ENCODE assay signal across 11 cellular contexts in the genomic region with DNA sequence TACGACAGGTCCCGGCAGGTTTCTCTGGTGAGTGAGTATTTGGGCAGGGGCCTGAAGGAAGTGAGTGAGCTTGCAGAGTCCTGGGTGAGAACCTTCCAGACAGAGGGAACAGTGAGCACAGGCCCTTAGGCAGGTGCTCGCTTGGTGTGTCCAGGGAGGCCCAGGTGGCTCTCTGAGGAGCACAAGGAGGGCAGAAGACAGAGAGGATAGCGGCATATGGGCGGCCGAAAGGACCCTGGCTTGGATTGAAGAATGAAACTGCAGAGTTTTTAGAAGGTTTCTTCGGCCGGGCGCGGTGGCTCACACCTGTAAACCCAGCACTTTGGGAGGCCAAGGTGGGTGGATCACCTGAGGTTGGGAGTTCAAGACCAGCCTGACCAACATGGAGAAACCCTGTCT. TPM values are rescaled to one million over a fixed set of nuclear protein-coding genes. Genes with fewer than 3 reads are reported as not detected.
A peak's percentile ranks its signal among the peaks of the same experiment; 100 is the strongest.
DNase-seq lines count a peak whose midpoint lies in the region; ATAC-seq and TF ChIP-seq lines count a peak whose summit lies in the region.
"Had no signal": no experiment of that assay in that cellular context is flagged by ENCODE, and none has a peak within 500 bp of the region (broad histone marks: within the 10 kb centered on the region; RNA-seq: fewer than 3 reads in every experiment).

No MANE protein-coding gene starts in this region.

- CTCF ChIA-PET in HEK293 (lab: Yijun Ruan, JAX) (interaction anchor here (0.5 to 1.4 kb wide), 9 partner anchors 30 to 124 kb away, joined by 3 to 5 read pairs (median 3); no protein-coding TSS in a partner anchor), IMR-90 (lab: Yijun Ruan, JAX) (no interaction called here)

- no peak; the same call in 1 of the 2 replicates for TF ChIP-seq CTCF in HEK293 (tag by site-specific recombination; IDR thresholded peaks at IDR 0.05)
- TF ChIP-seq CTCF in IMR-90 (conservative IDR thresholded peaks at IDR 0.05; ENCODE audit: low read depth, low read length) = no peak
- no peak for TF ChIP-seq CTCF in chondrocyte (IDR thresholded peaks at IDR 0.05)
- TF ChIP-seq CTCF in psoas muscle (IDR thresholded peaks at IDR 0.05) = no peak

- H3K23ac ChIP-seq in IMR-90 (ENCODE audit: low read depth, low read length) = no peak overlapping the region

- ATAC-seq in IMR-90 (ENCODE audit: low read depth) (no peak), psoas muscle (peak in 2 of 4 donors; percentile 6 to 37), HG03159 (IDR thresholded peaks at IDR 0.05; ENCODE audit: unreplicated experiment) (no peak)

- 100% methylated on average over 5 of the region's 10 CpGs; no CpG with 5 or more reads in 1 of the 2 experiments for WGBS in IMR-90 (ENCODE audit: extremely low coverage in 2 of 2, insufficient read length in 1 of 2), 2 experiments
- 94 to 99% (median 98%) methylated on average over 10 of the region's 10 CpGs for WGBS in psoas muscle, 3 donors

- H3K9ac ChIP-seq in IMR-90 (ENCODE audit: low read depth, low read length) = no peak overlapping the region

- H3K14ac ChIP-seq in IMR-90 (replicated peaks; ENCODE audit: low read depth, low read length) = no peak overlapping the region

- POLR2A ChIA-PET in HEK293 (lab: Yijun Ruan, JAX) = interaction anchor here (0.5 to 1.9 kb wide), 2 partner anchors 15 to 89 kb away, joined by 5 to 10 read pairs; a partner anchor contains a TSS
- POLR2A ChIA-PET in IMR-90 (lab: Charles Lee; ENCODE audit: unreplicated experiment) = no interaction called here

- dilution Hi-C loops in IMR-90 (cut with HindIII; ENCODE audit: low sequenced_read_pairs, unreplicated experiment) = no loop called here

- H3K4me3 Mint-ChIP-seq in chondrocyte (ENCODE audit: unreplicated experiment) = no peak overlapping the region

- no peak overlapping the region for H3K4me2 ChIP-seq in IMR-90 (ENCODE audit: low read depth, low read length)

- H2BK20ac ChIP-seq in IMR-90 (ENCODE audit: low read depth, low read length) = no peak overlapping the region

- intact Hi-C loops in IMR-90 (cut with micrococcal nuclease) = no loop called here
- intact Hi-C loops in psoas muscle (cut with DNase I) = no loop called here

- H3K27me3 ChIP-seq in IMR-90 (ENCODE audit: control insufficient read depth, insufficient read depth, low read length) (no peaks in the 10 kb centered on the region), psoas muscle (ENCODE audit: insufficient read depth in 3 of 3, low read length in 2 of 3) (no peaks in the 10 kb centered on the region)

- no peaks in the 10 kb centered on the region for H3K27me3 Mint-ChIP-seq in chondrocyte (ENCODE audit: low read depth)

- H3K27ac ChIP-seq in HEK293 (ENCODE audit: extremely low read depth, low read depth, low read length) = no peak overlapping the region
- H3K27ac ChIP-seq in IMR-90 (ENCODE audit: insufficient read depth, low read length) = no peak overlapping the region
- peak overlapping the region; percentile 68 for H3K27ac ChIP-seq in psoas muscle
- H3K27ac ChIP-seq: C4-2B had no signal

- no peak for TF ChIP-seq POLR2A in IMR-90 (IDR thresholded peaks at IDR 0.05; ENCODE audit: low read depth, low read length)

- no peak overlapping the region for H4K91ac ChIP-seq in IMR-90 (ENCODE audit: insufficient read depth, low read depth, low read length)

- H3K27ac Mint-ChIP-seq in chondrocyte (ENCODE audit: unreplicated experiment) = peak overlapping the region; percentile 57

- no peak overlapping the region for H3K4ac ChIP-seq in IMR-90 (ENCODE audit: low read depth, low read length)

- peaks cover 4% of the 10 kb centered on the region; the same call in 1 of the 2 replicates for H3K9me1 ChIP-seq in IMR-90 (ENCODE audit: insufficient read depth, low read length)

- no peak overlapping the region for H2AFZ ChIP-seq in IMR-90 (replicated peaks; ENCODE audit: low read length, poor library complexity)

- H2BK120ac ChIP-seq in IMR-90 (ENCODE audit: low read depth, low read length) = no peak overlapping the region

- H2BK15ac ChIP-seq in IMR-90 (ENCODE audit: low read depth, low read length) = no peak overlapping the region

- DNase-seq in IMR-90 = no peak
- no peak for DNase-seq in chondrocyte (ENCODE audit: low spot score)
- DNase-seq in psoas muscle = no peak
- no peak for DNase-seq in NCI-H446 (lab: John Stamatoyannopoulos, UW)
- no peak for DNase-seq in stimulated activated CD4-positive, alpha-beta T cell treated with anti-CD3 and anti-CD28 coated beads, Interleukin-4, amount 100 ng/mL, for 1 hour
- DNase-seq: GOT3, NCI-H1417 treated with DMSO at 0.1 percent for 48 hours, NCI-H1930 had no signal

- in situ Hi-C loops in IMR-90 (cut with MboI; ENCODE audit: low sequenced_read_pairs) = no loop called here

- no peak overlapping the region for H3K56ac ChIP-seq in IMR-90 (ENCODE audit: extremely low read depth, insufficient read depth, low read length)

- H3K4me1 Mint-ChIP-seq in chondrocyte (ENCODE audit: low read depth) = peaks cover 9% of the 10 kb centered on the region

- no peak overlapping the region for H3K18ac ChIP-seq in IMR-90 (ENCODE audit: low read depth, low read length)

- H3K79me1 ChIP-seq in IMR-90 (ENCODE audit: low read depth in 1 of 2, low read length in 2 of 2) = peaks cover 12 to 45% of the 10 kb centered on the region in 2 experiments

- no peaks in the 10 kb centered on the region for H3K9me3 ChIP-seq in HEK293 (ENCODE audit: control insufficient read depth, insufficient read depth, low read depth, low read length)
- H3K9me3 ChIP-seq in IMR-90 (ENCODE audit: control insufficient read depth, insufficient read depth, low read length) = no peaks in the 10 kb centered on the region
- H3K9me3 ChIP-seq in psoas muscle = no peaks in the 10 kb centered on the region

- no peaks in the 10 kb centered on the region for H3K9me3 Mint-ChIP-seq in chondrocyte (ENCODE audit: low read depth)

- no peak overlapping the region for H4K5ac ChIP-seq in IMR-90 (ENCODE audit: low read depth, low read length)

- no peak overlapping the region for H2AK5ac ChIP-seq in IMR-90 (ENCODE audit: low read depth, low read length)

- H3K4me1 ChIP-seq in HEK293 (ENCODE audit: control insufficient read depth, insufficient read depth, low read length) = no peaks in the 10 kb centered on the region
- H3K4me1 ChIP-seq in IMR-90 (ENCODE audit: control insufficient read depth, insufficient read depth, low read length) = no peaks in the 10 kb centered on the region; the same call in 1 of the 2 replicates
- H3K4me1 ChIP-seq in psoas muscle = peaks cover 4% of the 10 kb centered on the region

- H4K20me1 ChIP-seq in IMR-90 (ENCODE audit: insufficient read depth, low read length) = peaks cover 11% of the 10 kb centered on the region

- no TSS peak for BruUV-seq in IMR-90 (replicated peaks; lab: Mats Ljungman, UMichigan)

- H2BK5ac ChIP-seq in IMR-90 (ENCODE audit: low read depth, low read length, poor library complexity, severe bottlenecking) = no peak overlapping the region

- H3K4me3 ChIP-seq in HEK293 (ENCODE audit: low read depth, low read length) (no peak overlapping the region), IMR-90 (ENCODE audit: insufficient read depth, low read depth, low read length) (no peak overlapping the region), psoas muscle (no peak overlapping the region)

- H3K36me3 Mint-ChIP-seq in chondrocyte (ENCODE audit: low read depth) = peaks cover 22% of the 10 kb centered on the region

- H4K8ac ChIP-seq in IMR-90 (ENCODE audit: low read depth in 2 of 2, low read length in 2 of 2) = no peak overlapping the region

- peaks cover 39 to 78% of the 10 kb centered on the region in 2 experiments for H3K36me3 ChIP-seq in HEK293 (ENCODE audit: control insufficient read depth in 2 of 2, insufficient read depth in 1 of 2, low read length in 2 of 2)
- H3K36me3 ChIP-seq in IMR-90 (ENCODE audit: control insufficient read depth, insufficient read depth, low read length) = peaks cover 42% of the 10 kb centered on the region
- peaks cover 1 to 73% of the 10 kb centered on the region in 2 donors for H3K36me3 ChIP-seq in psoas muscle (ENCODE audit: insufficient read depth in 1 of 2, low read depth in 1 of 2)

- H2AK9ac ChIP-seq in IMR-90 (replicated peaks; ENCODE audit: low read depth, low read length, poor library complexity) = peak overlapping the region; percentile 37

- TF ChIP-seq RAD21 in IMR-90 (IDR thresholded peaks at IDR 0.05; ENCODE audit: low read length) = no peak

TF ChIP-seq in HEK293, 187 proteins besides CTCF, POLR2A, EP300 and RAD21 (continues in another document):
- TF ChIP-seq ZNF248 (tag by site-specific recombination; IDR thresholded peaks at IDR 0.05) (no peak), ZBTB17 (tag by site-specific recombination; IDR thresholded peaks at IDR 0.05) (no peak)

TF ChIP-seq in IMR-90, 13 proteins besides CTCF, POLR2A, EP300 and RAD21 (continues in another document):
- TF ChIP-seq FOS (IDR thresholded peaks at IDR 0.05; ENCODE audit: low read depth, low read length) (no peak), RCOR1 (IDR thresholded peaks at IDR 0.05; ENCODE audit: insufficient replicate concordance, low read length) (no peak), CHD1 (IDR thresholded peaks at IDR 0.05; ENCODE audit: low read depth, low read length) (no peak)

RNA-seq across cellular contexts. Expression of a gene that starts 6.7 kb away (rescaled TPM):
- 35.6 and 43.6 TPM in 2 replicates for total RNA-seq in IMR-90 (2012; rRNA removed)
- 41.3 and 45.1 TPM in 2 replicates for polyA plus RNA-seq in IMR-90 (2012; rRNA removed)
- polyA plus RNA-seq in IMR-90 (2012; cell fraction: cytosol; rRNA removed) = 28.2 and 37.1 TPM in 2 replicates
- polyA plus RNA-seq in IMR-90 (2012; cell fraction: nucleus; rRNA removed; ENCODE audit: low replicate concordance) = 83.0 and 131 TPM in 2 replicates
- total RNA-seq in chondrocyte = 23.8 to 40.6 TPM (median 24.6 TPM) in 3 replicates
- total RNA-seq in psoas muscle = 10 to 100 TPM; 23.7 to 33.5 (median 27.9) TPM
- 10 to 100 TPM; 23.9 to 33.2 (median 30.6) TPM for polyA plus RNA-seq in psoas muscle

RNA-seq across cellular contexts. Expression of a gene that starts 14.1 kb away (rescaled TPM):
- 0.18 and 0.56 TPM in 2 replicates for total RNA-seq in IMR-90 (2012; rRNA removed)
- 0.49 and 1.1 TPM in 2 replicates for polyA plus RNA-seq in IMR-90 (2012; rRNA removed)
- 0.02 and 0.90 TPM in 2 replicates for polyA plus RNA-seq in IMR-90 (2012; cell fraction: cytosol; rRNA removed)
- polyA plus RNA-seq in IMR-90 (2012; cell fraction: nucleus; rRNA removed; ENCODE audit: low replicate concordance) = 6.4 and 7.3 TPM in 2 replicates
- total RNA-seq in chondrocyte = 0.31 to 0.52 TPM in 2 of 3 replicates, not detected in the other
- under 1 TPM; 0.15 to 0.76 (median 0.44) TPM for total RNA-seq in psoas muscle
- polyA plus RNA-seq in psoas muscle = under 1 TPM; 0.10 to 0.44 (median 0.17) TPM

RNA-seq across cellular contexts. Expression of a gene that starts 55.2 kb away (rescaled TPM):
- 3.9 and 5.0 TPM in 2 replicates for total RNA-seq in IMR-90 (2012; rRNA removed)
- 4.2 and 5.6 TPM in 2 replicates for polyA plus RNA-seq in IMR-90 (2012; rRNA removed)
- 3.1 and 3.3 TPM in 2 replicates for polyA plus RNA-seq in IMR-90 (2012; cell fraction: cytosol; rRNA removed)
- 2.6 and 5.1 TPM in 2 replicates for polyA plus RNA-seq in IMR-90 (2012; cell fraction: nucleus; rRNA removed; ENCODE audit: low replicate concordance)
- 9.7 to 10.5 TPM (median 9.8 TPM) in 3 replicates for total RNA-seq in chondrocyte
- 10 to 100 TPM; 22.4 to 39.6 (median 38.5) TPM for total RNA-seq in psoas muscle
- 10 to 100 TPM; 10.8 to 55.2 (median 20.0) TPM for polyA plus RNA-seq in psoas muscle

RNA-seq across cellular contexts. Expression of a gene that starts 55.4 kb away (rescaled TPM):
- total RNA-seq in IMR-90 (2012; rRNA removed) (14.2 and 27.6 TPM in 2 replicates), chondrocyte (18.0 to 19.3 TPM (median 18.4 TPM) in 3 replicates), psoas muscle (10 to 100 TPM; 23.9 to 39.7 (median 30.4) TPM)
- polyA plus RNA-seq in IMR-90 (2012; rRNA removed) (19.5 and 21.9 TPM in 2 replicates), psoas muscle (10 to 100 TPM; 16.5 to 34.9 (median 23.0) TPM)
- polyA plus RNA-seq in IMR-90 (2012; cell fraction: cytosol; rRNA removed) = 28.8 and 54.4 TPM in 2 replicates
- polyA plus RNA-seq in IMR-90 (2012; cell fraction: nucleus; rRNA removed; ENCODE audit: low replicate concordance) = 31.6 and 48.8 TPM in 2 replicates
